Comparison of ENCODE assay signal across 9 cellular contexts in genomic region chr6:5398530-5398929, GRCh38.
DNase-seq lines count a peak whose midpoint lies in the region; ATAC-seq lines count a peak whose summit lies in the region.
"Had no signal": no experiment of that assay in that cellular context is flagged by ENCODE, and none has a peak within 500 bp of the region (broad histone marks: within the 10 kb centered on the region; RNA-seq: fewer than 3 reads in every experiment).

No MANE protein-coding gene starts in this region.

- POLR2A ChIA-PET in CD4-positive, alpha-beta memory T cell (lab: Charles Lee; ENCODE audit: partially characterized antibody), result no interaction called here
- POLR2A ChIA-PET in activated CD8-positive, alpha-beta T cell treated with anti-CD3 and anti-CD28 coated beads, Interleukin-2, amount 10 ng/mL, durations not matched to agents 7 days and 5 days (lab: Charles Lee), result no interaction called here

- peaks cover 5 to 24% (median 14%) of the 10 kb centered on the region in 4 donors for H3K4me1 Mint-ChIP-seq in CD4-positive, alpha-beta memory T cell
- H3K4me1 Mint-ChIP-seq in activated CD8-positive, alpha-beta T cell treated with anti-CD3 and anti-CD28 coated beads, Interleukin-2, amount 10 ng/mL, durations not matched to agents 7 days and 5 days (ENCODE audit: low read depth), result no peaks in the 10 kb centered on the region

- H3K4me1 ChIP-seq in CD4-positive, alpha-beta memory T cell (ENCODE audit: insufficient read depth, low read length), result no peaks in the 10 kb centered on the region

- no peak overlapping the region for H3K4me3 Mint-ChIP-seq in CD4-positive, alpha-beta memory T cell
- H3K4me3 Mint-ChIP-seq in activated CD8-positive, alpha-beta T cell treated with anti-CD3 and anti-CD28 coated beads, Interleukin-2, amount 10 ng/mL, durations not matched to agents 7 days and 5 days, result no peak overlapping the region

- intact Hi-C loops in CD4-positive, alpha-beta memory T cell (cut with micrococcal nuclease), result loop anchor here (1.0 to 5.0 kb wide), 2 partner anchors 255 to 1149 kb away; no protein-coding TSS in a partner anchor

- H3K9me3 Mint-ChIP-seq in CD4-positive, alpha-beta memory T cell, result peaks cover 0 to 5% (median 0%) of the 10 kb centered on the region in 8 donors
- H3K9me3 Mint-ChIP-seq in activated CD8-positive, alpha-beta T cell treated with anti-CD3 and anti-CD28 coated beads, Interleukin-2, amount 10 ng/mL, durations not matched to agents 7 days and 5 days (ENCODE audit: insufficient read depth), result no peaks in the 10 kb centered on the region

- H3K36me3 Mint-ChIP-seq in CD4-positive, alpha-beta memory T cell, result peaks cover 0 to 10% of the 10 kb centered on the region in 2 donors
- H3K36me3 Mint-ChIP-seq in activated CD8-positive, alpha-beta T cell treated with anti-CD3 and anti-CD28 coated beads, Interleukin-2, amount 10 ng/mL, durations not matched to agents 7 days and 5 days (ENCODE audit: low read depth), result no peaks in the 10 kb centered on the region

- H3K4me3 ChIP-seq in CD4-positive, alpha-beta memory T cell (ENCODE audit: low read length in 2 of 2), result no peak overlapping the region
- H3K4me3 ChIP-seq: skin epidermis had no signal

- no peaks in the 10 kb centered on the region for H3K36me3 ChIP-seq in CD4-positive, alpha-beta memory T cell (ENCODE audit: insufficient read depth, low read length)

- CTCF ChIA-PET in CD4-positive, alpha-beta memory T cell (lab: Charles Lee; ENCODE audit: partially characterized antibody), result interaction anchor here (1.0 to 1.6 kb wide), 2 partner anchors 10 to 255 kb away, joined by 6 to 8 read pairs; no protein-coding TSS in a partner anchor
- CTCF ChIA-PET in activated CD8-positive, alpha-beta T cell treated with anti-CD3 and anti-CD28 coated beads, Interleukin-2, amount 10 ng/mL, durations not matched to agents 7 days and 5 days (lab: Charles Lee), result interaction anchor here (0.6 to 1.6 kb wide), 4 partner anchors 11 to 255 kb away, joined by 4 to 11 read pairs (median 4); no protein-coding TSS in a partner anchor

- ATAC-seq in GM18517 (IDR thresholded peaks at IDR 0.05; ENCODE audit: unreplicated experiment) (peak; percentile 55), HG02870 (IDR thresholded peaks at IDR 0.05; ENCODE audit: unreplicated experiment) (no peak), HG03135 (IDR thresholded peaks at IDR 0.05; ENCODE audit: unreplicated experiment) (no peak)
- peak; percentile 86 for ATAC-seq in activated CD8-positive, alpha-beta T cell treated with anti-CD3 and anti-CD28 coated beads, Interleukin-2, amount 10 ng/mL, durations not matched to agents 7 days and 5 days

- H3K27ac ChIP-seq in CD4-positive, alpha-beta memory T cell (ENCODE audit: low read depth, low read length), result no peak overlapping the region
- H3K27ac ChIP-seq: skin epidermis had no signal

- DNase-seq in CD4-positive, alpha-beta memory T cell, result peak in 4 of 5 donors; percentile 32 to 40 (median 36)
- peak; percentile 73 for DNase-seq in NCI-H2029 treated with DMSO at 0.1 percent for 48 hours (lab: John Stamatoyannopoulos, UW)
- no peak for DNase-seq in activated CD8-positive, alpha-beta T cell treated with anti-CD3 and anti-CD28 coated beads, Interleukin-2, amount 10 ng/mL, durations not matched to agents 7 days and 5 days
- DNase-seq in inferior parietal cortex (ENCODE audit: extremely low spot score), result peak; percentile 35
- DNase-seq in mucosa of gallbladder (ENCODE audit: low spot score), result no peak

- no peaks in the 10 kb centered on the region for H3K27me3 Mint-ChIP-seq in CD4-positive, alpha-beta memory T cell
- H3K27me3 Mint-ChIP-seq in activated CD8-positive, alpha-beta T cell treated with anti-CD3 and anti-CD28 coated beads, Interleukin-2, amount 10 ng/mL, durations not matched to agents 7 days and 5 days (ENCODE audit: low read depth), result no peaks in the 10 kb centered on the region

- no peaks in the 10 kb centered on the region for H3K27me3 ChIP-seq in CD4-positive, alpha-beta memory T cell (ENCODE audit: insufficient read depth, low read length)

- no peaks in the 10 kb centered on the region for H3K9me3 ChIP-seq in CD4-positive, alpha-beta memory T cell (ENCODE audit: control insufficient read depth in 1 of 2, low read length in 2 of 2)

- H3K27ac Mint-ChIP-seq in CD4-positive, alpha-beta memory T cell, result no peak overlapping the region
- H3K27ac Mint-ChIP-seq in activated CD8-positive, alpha-beta T cell treated with anti-CD3 and anti-CD28 coated beads, Interleukin-2, amount 10 ng/mL, durations not matched to agents 7 days and 5 days, result no peak overlapping the region

Comparison
In these comparisons a context has a peak if more than half of its experiments do, and no peak if none do; other contexts are left out.
1. DNase-seq: peak in CD4-positive, alpha-beta memory T cell (4 of 5), NCI-H2029 treated with DMSO at 0.1 percent for 48 hours (single experiment) and inferior parietal cortex (single experiment); none in activated CD8-positive, alpha-beta T cell treated with anti-CD3 and anti-CD28 coated beads, Interleukin-2, amount 10 ng/mL, durations not matched to agents 7 days and 5 days (single experiment) and mucosa of gallbladder (single experiment).
2. ATAC-seq: peak in GM18517 (single experiment) and activated CD8-positive, alpha-beta T cell treated with anti-CD3 and anti-CD28 coated beads, Interleukin-2, amount 10 ng/mL, durations not matched to agents 7 days and 5 days (single experiment); none in HG02870 (single experiment) and HG03135 (single experiment).